1 cellular context compared by ENCODE assay signal in the genomic region with DNA sequence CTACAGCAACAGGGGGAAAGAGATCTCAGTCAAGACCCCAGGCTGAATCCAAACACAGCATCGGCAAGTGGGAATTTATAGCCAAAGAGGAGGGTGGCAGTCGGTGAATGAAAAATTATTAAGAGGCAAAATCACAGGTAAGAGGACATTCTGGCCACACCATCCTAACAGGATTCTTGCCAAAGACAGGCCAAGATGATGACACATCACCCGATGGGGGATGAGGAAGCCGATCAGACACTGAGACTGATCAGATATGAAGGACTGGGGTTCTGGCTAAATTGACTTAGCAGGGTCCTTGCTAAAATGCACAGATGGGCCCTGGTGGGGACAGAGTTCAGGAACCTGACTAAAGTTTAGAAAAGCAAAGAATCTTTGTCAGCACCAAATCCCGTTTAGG.
TF ChIP-seq lines count a peak whose summit lies in the region.

No MANE protein-coding gene starts in this region.

TF ChIP-seq in K562, 482 proteins besides CTCF, POLR2A, EP300 and RAD21 (continued from another document and continues in another):
- TF ChIP-seq, protein P1, sequence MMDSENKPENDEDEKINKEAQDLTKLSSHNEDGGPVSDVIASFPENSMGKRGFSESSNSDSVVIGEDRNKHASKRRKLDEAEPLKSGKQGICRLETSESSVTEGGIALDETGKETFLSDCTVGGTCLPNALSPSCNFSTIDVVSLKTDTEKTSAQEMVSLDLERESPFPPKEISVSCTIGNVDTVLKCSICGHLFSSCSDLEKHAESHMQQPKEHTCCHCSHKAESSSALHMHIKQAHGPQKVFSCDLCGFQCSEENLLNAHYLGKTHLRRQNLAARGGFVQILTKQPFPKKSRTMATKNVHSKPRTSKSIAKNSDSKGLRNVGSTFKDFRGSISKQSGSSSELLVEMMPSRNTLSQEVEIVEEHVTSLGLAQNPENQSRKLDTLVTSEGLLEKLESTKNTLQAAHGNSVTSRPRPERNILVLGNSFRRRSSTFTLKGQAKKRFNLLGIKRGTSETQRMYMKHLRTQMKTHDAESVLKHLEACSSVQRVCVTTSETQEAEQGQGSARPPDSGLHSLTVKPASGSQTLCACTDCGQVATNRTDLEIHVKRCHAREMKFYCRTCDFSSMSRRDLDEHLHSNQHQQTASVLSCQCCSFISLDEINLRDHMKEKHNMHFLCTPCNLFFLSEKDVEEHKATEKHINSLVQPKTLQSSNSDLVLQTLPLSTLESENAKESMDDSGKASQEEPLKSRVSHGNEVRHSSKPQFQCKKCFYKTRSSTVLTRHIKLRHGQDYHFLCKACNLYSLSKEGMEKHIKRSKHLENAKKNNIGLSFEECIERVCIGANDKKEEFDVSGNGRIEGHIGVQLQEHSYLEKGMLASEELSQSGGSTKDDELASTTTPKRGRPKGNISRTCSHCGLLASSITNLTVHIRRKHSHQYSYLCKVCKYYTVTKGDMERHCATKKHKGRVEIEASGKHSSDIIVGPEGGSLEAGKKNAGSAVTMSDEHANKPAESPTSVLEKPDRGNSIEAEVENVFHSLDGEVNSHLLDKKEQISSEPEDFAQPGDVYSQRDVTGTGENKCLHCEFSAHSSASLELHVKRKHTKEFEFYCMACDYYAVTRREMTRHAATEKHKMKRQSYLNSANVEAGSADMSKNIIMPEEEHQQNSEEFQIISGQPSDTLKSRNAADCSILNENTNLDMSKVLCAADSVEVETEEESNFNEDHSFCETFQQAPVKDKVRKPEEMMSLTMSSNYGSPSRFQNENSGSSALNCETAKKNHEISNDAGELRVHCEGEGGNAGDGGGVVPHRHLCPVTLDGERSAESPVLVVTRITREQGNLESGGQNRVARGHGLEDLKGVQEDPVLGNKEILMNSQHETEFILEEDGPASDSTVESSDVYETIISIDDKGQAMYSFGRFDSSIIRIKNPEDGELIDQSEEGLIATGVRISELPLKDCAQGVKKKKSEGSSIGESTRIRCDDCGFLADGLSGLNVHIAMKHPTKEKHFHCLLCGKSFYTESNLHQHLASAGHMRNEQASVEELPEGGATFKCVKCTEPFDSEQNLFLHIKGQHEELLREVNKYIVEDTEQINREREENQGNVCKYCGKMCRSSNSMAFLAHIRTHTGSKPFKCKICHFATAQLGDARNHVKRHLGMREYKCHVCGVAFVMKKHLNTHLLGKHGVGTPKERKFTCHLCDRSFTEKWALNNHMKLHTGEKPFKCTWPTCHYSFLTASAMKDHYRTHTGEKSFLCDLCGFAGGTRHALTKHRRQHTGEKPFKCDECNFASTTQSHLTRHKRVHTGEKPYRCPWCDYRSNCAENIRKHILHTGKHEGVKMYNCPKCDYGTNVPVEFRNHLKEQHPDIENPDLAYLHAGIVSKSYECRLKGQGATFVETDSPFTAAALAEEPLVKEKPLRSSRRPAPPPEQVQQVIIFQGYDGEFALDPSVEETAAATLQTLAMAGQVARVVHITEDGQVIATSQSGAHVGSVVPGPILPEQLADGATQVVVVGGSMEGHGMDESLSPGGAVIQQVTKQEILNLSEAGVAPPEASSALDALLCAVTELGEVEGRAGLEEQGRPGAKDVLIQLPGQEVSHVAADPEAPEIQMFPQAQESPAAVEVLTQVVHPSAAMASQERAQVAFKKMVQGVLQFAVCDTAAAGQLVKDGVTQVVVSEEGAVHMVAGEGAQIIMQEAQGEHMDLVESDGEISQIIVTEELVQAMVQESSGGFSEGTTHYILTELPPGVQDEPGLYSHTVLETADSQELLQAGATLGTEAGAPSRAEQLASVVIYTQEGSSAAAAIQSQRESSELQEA (IDR thresholded peaks at IDR 0.05; ENCODE audit: low read depth), result no peak
- TF ChIP-seq DPF2 (IDR thresholded peaks at IDR 0.05) (peak; percentile 71), PCBP1 (IDR thresholded peaks at IDR 0.05; ENCODE audit: low read depth, low read length, poor library complexity, severe bottlenecking) (no peak), ZC3H8 (IDR thresholded peaks at IDR 0.05) (no peak), ZEB2 (IDR thresholded peaks at IDR 0.05) (no peak), ZFP30 (CRISPR knock-in tag; IDR thresholded peaks at IDR 0.05; ENCODE audit: borderline replicate concordance) (no peak), NCOA6 (IDR thresholded peaks at IDR 0.05) (no peak), PHB2 (IDR thresholded peaks at IDR 0.05; ENCODE audit: low read depth) (no peak), NR1H2 (CRISPR knock-in tag; IDR thresholded peaks at IDR 0.05) (no peak), SETDB1 (IDR thresholded peaks at IDR 0.05; ENCODE audit: low read length) (no peak), SNIP1 (IDR thresholded peaks at IDR 0.05; ENCODE audit: low read depth) (no peak), SMARCA4 (IDR thresholded peaks at IDR 0.05) (peak; percentile 75), ERF (CRISPR knock-in tag; IDR thresholded peaks at IDR 0.05) (no peak), SMAD4 (CRISPR knock-in tag; conservative IDR thresholded peaks at IDR 0.05) (peak; percentile 65), EWSR1 (IDR thresholded peaks at IDR 0.05; ENCODE audit: borderline replicate concordance, low read depth, partially characterized antibody) (no peak), JUN (IDR thresholded peaks at IDR 0.05; ENCODE audit: borderline replicate concordance, low read depth, low read length) (peak; percentile 55; the same call in 1 of the 2 replicates), JUN (CRISPR knock-in tag; IDR thresholded peaks at IDR 0.05; ENCODE audit: borderline replicate concordance) (no peak), SMARCE1 (IDR thresholded peaks at IDR 0.05) (peak; percentile 38; the same call in 1 of the 2 replicates), RFX5 (IDR thresholded peaks at IDR 0.05; ENCODE audit: low read depth, low read length) (no peak)
- TF ChIP-seq, protein P2, sequence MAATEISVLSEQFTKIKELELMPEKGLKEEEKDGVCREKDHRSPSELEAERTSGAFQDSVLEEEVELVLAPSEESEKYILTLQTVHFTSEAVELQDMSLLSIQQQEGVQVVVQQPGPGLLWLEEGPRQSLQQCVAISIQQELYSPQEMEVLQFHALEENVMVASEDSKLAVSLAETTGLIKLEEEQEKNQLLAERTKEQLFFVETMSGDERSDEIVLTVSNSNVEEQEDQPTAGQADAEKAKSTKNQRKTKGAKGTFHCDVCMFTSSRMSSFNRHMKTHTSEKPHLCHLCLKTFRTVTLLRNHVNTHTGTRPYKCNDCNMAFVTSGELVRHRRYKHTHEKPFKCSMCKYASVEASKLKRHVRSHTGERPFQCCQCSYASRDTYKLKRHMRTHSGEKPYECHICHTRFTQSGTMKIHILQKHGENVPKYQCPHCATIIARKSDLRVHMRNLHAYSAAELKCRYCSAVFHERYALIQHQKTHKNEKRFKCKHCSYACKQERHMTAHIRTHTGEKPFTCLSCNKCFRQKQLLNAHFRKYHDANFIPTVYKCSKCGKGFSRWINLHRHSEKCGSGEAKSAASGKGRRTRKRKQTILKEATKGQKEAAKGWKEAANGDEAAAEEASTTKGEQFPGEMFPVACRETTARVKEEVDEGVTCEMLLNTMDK (IDR thresholded peaks at IDR 0.05; ENCODE audit: borderline replicate concordance, insufficient read depth, low read depth, low read length, poor library complexity, severe bottlenecking), result no peak
- TF ChIP-seq, protein P3, sequence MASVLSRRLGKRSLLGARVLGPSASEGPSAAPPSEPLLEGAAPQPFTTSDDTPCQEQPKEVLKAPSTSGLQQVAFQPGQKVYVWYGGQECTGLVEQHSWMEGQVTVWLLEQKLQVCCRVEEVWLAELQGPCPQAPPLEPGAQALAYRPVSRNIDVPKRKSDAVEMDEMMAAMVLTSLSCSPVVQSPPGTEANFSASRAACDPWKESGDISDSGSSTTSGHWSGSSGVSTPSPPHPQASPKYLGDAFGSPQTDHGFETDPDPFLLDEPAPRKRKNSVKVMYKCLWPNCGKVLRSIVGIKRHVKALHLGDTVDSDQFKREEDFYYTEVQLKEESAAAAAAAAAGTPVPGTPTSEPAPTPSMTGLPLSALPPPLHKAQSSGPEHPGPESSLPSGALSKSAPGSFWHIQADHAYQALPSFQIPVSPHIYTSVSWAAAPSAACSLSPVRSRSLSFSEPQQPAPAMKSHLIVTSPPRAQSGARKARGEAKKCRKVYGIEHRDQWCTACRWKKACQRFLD (CRISPR knock-in tag; IDR thresholded peaks at IDR 0.05), result peak; percentile 58; the same call in 1 of the 2 replicates
- TF ChIP-seq, protein P4, sequence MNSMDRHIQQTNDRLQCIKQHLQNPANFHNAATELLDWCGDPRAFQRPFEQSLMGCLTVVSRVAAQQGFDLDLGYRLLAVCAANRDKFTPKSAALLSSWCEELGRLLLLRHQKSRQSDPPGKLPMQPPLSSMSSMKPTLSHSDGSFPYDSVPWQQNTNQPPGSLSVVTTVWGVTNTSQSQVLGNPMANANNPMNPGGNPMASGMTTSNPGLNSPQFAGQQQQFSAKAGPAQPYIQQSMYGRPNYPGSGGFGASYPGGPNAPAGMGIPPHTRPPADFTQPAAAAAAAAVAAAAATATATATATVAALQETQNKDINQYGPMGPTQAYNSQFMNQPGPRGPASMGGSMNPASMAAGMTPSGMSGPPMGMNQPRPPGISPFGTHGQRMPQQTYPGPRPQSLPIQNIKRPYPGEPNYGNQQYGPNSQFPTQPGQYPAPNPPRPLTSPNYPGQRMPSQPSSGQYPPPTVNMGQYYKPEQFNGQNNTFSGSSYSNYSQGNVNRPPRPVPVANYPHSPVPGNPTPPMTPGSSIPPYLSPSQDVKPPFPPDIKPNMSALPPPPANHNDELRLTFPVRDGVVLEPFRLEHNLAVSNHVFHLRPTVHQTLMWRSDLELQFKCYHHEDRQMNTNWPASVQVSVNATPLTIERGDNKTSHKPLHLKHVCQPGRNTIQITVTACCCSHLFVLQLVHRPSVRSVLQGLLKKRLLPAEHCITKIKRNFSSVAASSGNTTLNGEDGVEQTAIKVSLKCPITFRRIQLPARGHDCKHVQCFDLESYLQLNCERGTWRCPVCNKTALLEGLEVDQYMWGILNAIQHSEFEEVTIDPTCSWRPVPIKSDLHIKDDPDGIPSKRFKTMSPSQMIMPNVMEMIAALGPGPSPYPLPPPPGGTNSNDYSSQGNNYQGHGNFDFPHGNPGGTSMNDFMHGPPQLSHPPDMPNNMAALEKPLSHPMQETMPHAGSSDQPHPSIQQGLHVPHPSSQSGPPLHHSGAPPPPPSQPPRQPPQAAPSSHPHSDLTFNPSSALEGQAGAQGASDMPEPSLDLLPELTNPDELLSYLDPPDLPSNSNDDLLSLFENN (IDR thresholded peaks at IDR 0.05; ENCODE audit: low read depth in 2 of 2, low read length in 2 of 2), result no peak
- TF ChIP-seq, protein P5, sequence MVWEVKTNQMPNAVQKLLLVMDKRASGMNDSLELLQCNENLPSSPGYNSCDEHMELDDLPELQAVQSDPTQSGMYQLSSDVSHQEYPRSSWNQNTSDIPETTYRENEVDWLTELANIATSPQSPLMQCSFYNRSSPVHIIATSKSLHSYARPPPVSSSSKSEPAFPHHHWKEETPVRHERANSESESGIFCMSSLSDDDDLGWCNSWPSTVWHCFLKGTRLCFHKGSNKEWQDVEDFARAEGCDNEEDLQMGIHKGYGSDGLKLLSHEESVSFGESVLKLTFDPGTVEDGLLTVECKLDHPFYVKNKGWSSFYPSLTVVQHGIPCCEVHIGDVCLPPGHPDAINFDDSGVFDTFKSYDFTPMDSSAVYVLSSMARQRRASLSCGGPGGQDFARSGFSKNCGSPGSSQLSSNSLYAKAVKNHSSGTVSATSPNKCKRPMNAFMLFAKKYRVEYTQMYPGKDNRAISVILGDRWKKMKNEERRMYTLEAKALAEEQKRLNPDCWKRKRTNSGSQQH (CRISPR knock-in tag; IDR thresholded peaks at IDR 0.05), result no peak
- TF ChIP-seq, protein P6, sequence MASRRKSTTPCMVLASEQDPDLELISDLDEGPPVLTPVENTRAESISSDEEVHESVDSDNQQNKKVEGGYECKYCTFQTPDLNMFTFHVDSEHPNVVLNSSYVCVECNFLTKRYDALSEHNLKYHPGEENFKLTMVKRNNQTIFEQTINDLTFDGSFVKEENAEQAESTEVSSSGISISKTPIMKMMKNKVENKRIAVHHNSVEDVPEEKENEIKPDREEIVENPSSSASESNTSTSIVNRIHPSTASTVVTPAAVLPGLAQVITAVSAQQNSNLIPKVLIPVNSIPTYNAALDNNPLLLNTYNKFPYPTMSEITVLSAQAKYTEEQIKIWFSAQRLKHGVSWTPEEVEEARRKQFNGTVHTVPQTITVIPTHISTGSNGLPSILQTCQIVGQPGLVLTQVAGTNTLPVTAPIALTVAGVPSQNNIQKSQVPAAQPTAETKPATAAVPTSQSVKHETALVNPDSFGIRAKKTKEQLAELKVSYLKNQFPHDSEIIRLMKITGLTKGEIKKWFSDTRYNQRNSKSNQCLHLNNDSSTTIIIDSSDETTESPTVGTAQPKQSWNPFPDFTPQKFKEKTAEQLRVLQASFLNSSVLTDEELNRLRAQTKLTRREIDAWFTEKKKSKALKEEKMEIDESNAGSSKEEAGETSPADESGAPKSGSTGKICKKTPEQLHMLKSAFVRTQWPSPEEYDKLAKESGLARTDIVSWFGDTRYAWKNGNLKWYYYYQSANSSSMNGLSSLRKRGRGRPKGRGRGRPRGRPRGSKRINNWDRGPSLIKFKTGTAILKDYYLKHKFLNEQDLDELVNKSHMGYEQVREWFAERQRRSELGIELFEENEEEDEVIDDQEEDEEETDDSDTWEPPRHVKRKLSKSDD (conservative IDR thresholded peaks at IDR 0.05; ENCODE audit: low read length), result no peak
- TF ChIP-seq, protein P7, sequence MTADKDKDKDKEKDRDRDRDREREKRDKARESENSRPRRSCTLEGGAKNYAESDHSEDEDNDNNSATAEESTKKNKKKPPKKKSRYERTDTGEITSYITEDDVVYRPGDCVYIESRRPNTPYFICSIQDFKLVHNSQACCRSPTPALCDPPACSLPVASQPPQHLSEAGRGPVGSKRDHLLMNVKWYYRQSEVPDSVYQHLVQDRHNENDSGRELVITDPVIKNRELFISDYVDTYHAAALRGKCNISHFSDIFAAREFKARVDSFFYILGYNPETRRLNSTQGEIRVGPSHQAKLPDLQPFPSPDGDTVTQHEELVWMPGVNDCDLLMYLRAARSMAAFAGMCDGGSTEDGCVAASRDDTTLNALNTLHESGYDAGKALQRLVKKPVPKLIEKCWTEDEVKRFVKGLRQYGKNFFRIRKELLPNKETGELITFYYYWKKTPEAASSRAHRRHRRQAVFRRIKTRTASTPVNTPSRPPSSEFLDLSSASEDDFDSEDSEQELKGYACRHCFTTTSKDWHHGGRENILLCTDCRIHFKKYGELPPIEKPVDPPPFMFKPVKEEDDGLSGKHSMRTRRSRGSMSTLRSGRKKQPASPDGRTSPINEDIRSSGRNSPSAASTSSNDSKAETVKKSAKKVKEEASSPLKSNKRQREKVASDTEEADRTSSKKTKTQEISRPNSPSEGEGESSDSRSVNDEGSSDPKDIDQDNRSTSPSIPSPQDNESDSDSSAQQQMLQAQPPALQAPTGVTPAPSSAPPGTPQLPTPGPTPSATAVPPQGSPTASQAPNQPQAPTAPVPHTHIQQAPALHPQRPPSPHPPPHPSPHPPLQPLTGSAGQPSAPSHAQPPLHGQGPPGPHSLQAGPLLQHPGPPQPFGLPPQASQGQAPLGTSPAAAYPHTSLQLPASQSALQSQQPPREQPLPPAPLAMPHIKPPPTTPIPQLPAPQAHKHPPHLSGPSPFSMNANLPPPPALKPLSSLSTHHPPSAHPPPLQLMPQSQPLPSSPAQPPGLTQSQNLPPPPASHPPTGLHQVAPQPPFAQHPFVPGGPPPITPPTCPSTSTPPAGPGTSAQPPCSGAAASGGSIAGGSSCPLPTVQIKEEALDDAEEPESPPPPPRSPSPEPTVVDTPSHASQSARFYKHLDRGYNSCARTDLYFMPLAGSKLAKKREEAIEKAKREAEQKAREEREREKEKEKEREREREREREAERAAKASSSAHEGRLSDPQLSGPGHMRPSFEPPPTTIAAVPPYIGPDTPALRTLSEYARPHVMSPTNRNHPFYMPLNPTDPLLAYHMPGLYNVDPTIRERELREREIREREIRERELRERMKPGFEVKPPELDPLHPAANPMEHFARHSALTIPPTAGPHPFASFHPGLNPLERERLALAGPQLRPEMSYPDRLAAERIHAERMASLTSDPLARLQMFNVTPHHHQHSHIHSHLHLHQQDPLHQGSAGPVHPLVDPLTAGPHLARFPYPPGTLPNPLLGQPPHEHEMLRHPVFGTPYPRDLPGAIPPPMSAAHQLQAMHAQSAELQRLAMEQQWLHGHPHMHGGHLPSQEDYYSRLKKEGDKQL (CRISPR knock-in tag; IDR thresholded peaks at IDR 0.05; ENCODE audit: borderline replicate concordance), result no peak
